ENCODE assay signal across 1 cellular context in genomic region chr2:149921911-149922616, GRCh38.
TF ChIP-seq lines count a peak whose summit lies in the region.

No MANE protein-coding gene starts in this region.

TF ChIP-seq in IMR-90, 13 proteins besides CTCF, POLR2A, EP300 and RAD21 (continued from another document):
- TF ChIP-seq BHLHE40 (IDR thresholded peaks at IDR 0.05; ENCODE audit: low read depth, low read length) (no peak), ELK1 (IDR thresholded peaks at IDR 0.05; ENCODE audit: borderline replicate concordance, low read depth, low read length) (no peak), MAZ (IDR thresholded peaks at IDR 0.05; ENCODE audit: borderline replicate concordance, low read depth, low read length) (no peak), MXI1 (IDR thresholded peaks at IDR 0.05; ENCODE audit: borderline replicate concordance, low read depth, low read length) (no peak), RFX5 (IDR thresholded peaks at IDR 0.05; ENCODE audit: low read depth, low read length) (no peak), NFE2L2 (IDR thresholded peaks at IDR 0.05; ENCODE audit: low read depth, low read length) (no peak), FOS (IDR thresholded peaks at IDR 0.05; ENCODE audit: low read depth, low read length) (no peak), SMC3 (IDR thresholded peaks at IDR 0.05; ENCODE audit: low read depth, low read length) (no peak), MAFK (IDR thresholded peaks at IDR 0.05; ENCODE audit: low read depth, low read length) (no peak), CHD1 (IDR thresholded peaks at IDR 0.05; ENCODE audit: low read depth, low read length) (no peak), RCOR1 (IDR thresholded peaks at IDR 0.05; ENCODE audit: insufficient replicate concordance, low read length) (no peak)
